ENCODE assay signal across 18 cellular contexts in genomic region chr11:60897496-60897895, GRCh38. TPM values are rescaled to one million over a fixed set of nuclear protein-coding genes. Genes with fewer than 3 reads are reported as not detected.
DNase-seq lines count a peak whose midpoint lies in the region; ATAC-seq and TF ChIP-seq lines count a peak whose summit lies in the region.
"Had no signal": no experiment of that assay in that cellular context is flagged by ENCODE, and none has a peak within 500 bp of the region (broad histone marks: within the 10 kb centered on the region; RNA-seq: fewer than 3 reads in every experiment).

No MANE protein-coding gene starts in this region.

- TF ChIP-seq CTCF in epithelial cell of esophagus (IDR thresholded peaks at IDR 0.05; ENCODE audit: insufficient read depth, low read depth, low read length, missing control alignments) = no peak

- peak overlapping the region; percentile 69 for H3K27ac Mint-ChIP-seq in T-helper 1 cell treated with Interleukin-12 subunit alpha and Interleukin-12 subunit beta and Interleukin-4 antibody, amounts not matched to agents 30 μg/mL and 1 μg/mL, for 36 hours
- peak overlapping the region; percentile 42 for H3K27ac Mint-ChIP-seq in activated naive CD8-positive, alpha-beta T cell treated with anti-CD3 and anti-CD28 coated beads, Interleukin-2, amount 50 U/mL, for 24 hours
- no peak overlapping the region for H3K27ac Mint-ChIP-seq in activated naive CD8-positive, alpha-beta T cell treated with anti-CD3 and anti-CD28 coated beads for 36 hours
- H3K27ac Mint-ChIP-seq in stimulated activated memory B cell treated with anti-CD40 and anti-IgM and Interleukin-4, amounts not matched to agents 10 μg/mL and 1 μg/mL and 100 μg/mL, for 72 hours = peak overlapping the region; percentile 72
- H3K27ac Mint-ChIP-seq: CD4-positive, alpha-beta T cell had no signal

- no peaks in the 10 kb centered on the region for H3K27me3 Mint-ChIP-seq in T-helper 1 cell treated with Interleukin-12 subunit alpha and Interleukin-12 subunit beta and Interleukin-4 antibody, amounts not matched to agents 30 μg/mL and 1 μg/mL, for 36 hours (ENCODE audit: low read depth)
- H3K27me3 Mint-ChIP-seq in activated naive CD8-positive, alpha-beta T cell treated with anti-CD3 and anti-CD28 coated beads, Interleukin-2, amount 50 U/mL, for 24 hours = no peaks in the 10 kb centered on the region
- H3K27me3 Mint-ChIP-seq in activated naive CD8-positive, alpha-beta T cell treated with anti-CD3 and anti-CD28 coated beads for 36 hours = no peaks in the 10 kb centered on the region
- no peaks in the 10 kb centered on the region for H3K27me3 Mint-ChIP-seq in stimulated activated memory B cell treated with anti-CD40 and anti-IgM and Interleukin-4, amounts not matched to agents 10 μg/mL and 1 μg/mL and 100 μg/mL, for 72 hours
- H3K27me3 Mint-ChIP-seq: CD4-positive, alpha-beta T cell had no signal

- DNase-seq in T-helper 1 cell (no peak), epithelial cell of esophagus (ENCODE audit: low read depth) (peak; percentile 72)
- no peak for DNase-seq in activated naive CD8-positive, alpha-beta T cell treated with anti-CD3 and anti-CD28 coated beads, Interleukin-2, amount 50 U/mL, for 24 hours
- no peak for DNase-seq in activated naive CD8-positive, alpha-beta T cell treated with anti-CD3 and anti-CD28 coated beads for 36 hours
- no peak for DNase-seq in stimulated activated CD4-positive, alpha-beta T cell treated with anti-CD3 and anti-CD28 coated beads, Interleukin-2, amount 100 ng/mL, for 48 hours
- DNase-seq: AML-193; CD4-positive, alpha-beta T cell; DMS153; DMS79; GDM1; HCEC 1CT had no signal

- ATAC-seq in activated naive CD8-positive, alpha-beta T cell treated with anti-CD3 and anti-CD28 coated beads, Interleukin-2, amount 50 U/mL, for 24 hours = no peak
- no peak for ATAC-seq in stimulated activated memory B cell treated with anti-CD40 and anti-IgM and Interleukin-4, amounts not matched to agents 10 μg/mL and 1 μg/mL and 100 μg/mL, for 72 hours
- no peak for ATAC-seq in GM19023 (IDR thresholded peaks at IDR 0.05; ENCODE audit: unreplicated experiment)
- ATAC-seq: A549, GM23338 had no signal

- H3K4me3 ChIP-seq in epithelial cell of esophagus (ENCODE audit: low read length) = no peak overlapping the region
- H3K4me3 ChIP-seq: A549, GM23338 had no signal

- no peak overlapping the region for H3K4me3 Mint-ChIP-seq in T-helper 1 cell treated with Interleukin-12 subunit alpha and Interleukin-12 subunit beta and Interleukin-4 antibody, amounts not matched to agents 30 μg/mL and 1 μg/mL, for 36 hours
- no peak overlapping the region for H3K4me3 Mint-ChIP-seq in activated naive CD8-positive, alpha-beta T cell treated with anti-CD3 and anti-CD28 coated beads, Interleukin-2, amount 50 U/mL, for 24 hours
- H3K4me3 Mint-ChIP-seq in activated naive CD8-positive, alpha-beta T cell treated with anti-CD3 and anti-CD28 coated beads for 36 hours = no peak overlapping the region
- no peak overlapping the region for H3K4me3 Mint-ChIP-seq in stimulated activated memory B cell treated with anti-CD40 and anti-IgM and Interleukin-4, amounts not matched to agents 10 μg/mL and 1 μg/mL and 100 μg/mL, for 72 hours
- H3K4me3 Mint-ChIP-seq: CD4-positive, alpha-beta T cell; GM23338 had no signal

- H3K36me3 Mint-ChIP-seq in T-helper 1 cell treated with Interleukin-12 subunit alpha and Interleukin-12 subunit beta and Interleukin-4 antibody, amounts not matched to agents 30 μg/mL and 1 μg/mL, for 36 hours (ENCODE audit: low read depth) = peaks cover 55% of the 10 kb centered on the region
- H3K36me3 Mint-ChIP-seq in activated naive CD8-positive, alpha-beta T cell treated with anti-CD3 and anti-CD28 coated beads, Interleukin-2, amount 50 U/mL, for 24 hours (ENCODE audit: low read depth) = peaks cover 68% of the 10 kb centered on the region
- peaks cover 23% of the 10 kb centered on the region for H3K36me3 Mint-ChIP-seq in activated naive CD8-positive, alpha-beta T cell treated with anti-CD3 and anti-CD28 coated beads for 36 hours
- H3K36me3 Mint-ChIP-seq in stimulated activated memory B cell treated with anti-CD40 and anti-IgM and Interleukin-4, amounts not matched to agents 10 μg/mL and 1 μg/mL and 100 μg/mL, for 72 hours = peaks cover 67% of the 10 kb centered on the region

- no peaks in the 10 kb centered on the region for H3K9me3 Mint-ChIP-seq in T-helper 1 cell treated with Interleukin-12 subunit alpha and Interleukin-12 subunit beta and Interleukin-4 antibody, amounts not matched to agents 30 μg/mL and 1 μg/mL, for 36 hours
- no peaks in the 10 kb centered on the region for H3K9me3 Mint-ChIP-seq in activated naive CD8-positive, alpha-beta T cell treated with anti-CD3 and anti-CD28 coated beads, Interleukin-2, amount 50 U/mL, for 24 hours
- no peaks in the 10 kb centered on the region for H3K9me3 Mint-ChIP-seq in activated naive CD8-positive, alpha-beta T cell treated with anti-CD3 and anti-CD28 coated beads for 36 hours
- no peaks in the 10 kb centered on the region for H3K9me3 Mint-ChIP-seq in stimulated activated memory B cell treated with anti-CD40 and anti-IgM and Interleukin-4, amounts not matched to agents 10 μg/mL and 1 μg/mL and 100 μg/mL, for 72 hours
- H3K9me3 Mint-ChIP-seq: CD4-positive, alpha-beta T cell; GM23338 had no signal

- H3K4me1 Mint-ChIP-seq in T-helper 1 cell treated with Interleukin-12 subunit alpha and Interleukin-12 subunit beta and Interleukin-4 antibody, amounts not matched to agents 30 μg/mL and 1 μg/mL, for 36 hours (ENCODE audit: low read depth) = peaks cover 2% of the 10 kb centered on the region
- peaks cover 4% of the 10 kb centered on the region for H3K4me1 Mint-ChIP-seq in activated naive CD8-positive, alpha-beta T cell treated with anti-CD3 and anti-CD28 coated beads, Interleukin-2, amount 50 U/mL, for 24 hours
- peaks cover 5% of the 10 kb centered on the region for H3K4me1 Mint-ChIP-seq in activated naive CD8-positive, alpha-beta T cell treated with anti-CD3 and anti-CD28 coated beads for 36 hours
- peaks cover 21% of the 10 kb centered on the region for H3K4me1 Mint-ChIP-seq in stimulated activated memory B cell treated with anti-CD40 and anti-IgM and Interleukin-4, amounts not matched to agents 10 μg/mL and 1 μg/mL and 100 μg/mL, for 72 hours
- H3K4me1 Mint-ChIP-seq: GM23338 had no signal

RNA-seq across cellular contexts. Expression of gene PRPF19, which starts 8.9 kb away (rescaled TPM):
- 100 to 1,000 TPM; 209 to 213 TPM for total RNA-seq in activated naive CD8-positive, alpha-beta T cell treated with anti-CD3 and anti-CD28 coated beads for 36 hours

RNA-seq across cellular contexts. Expression of gene TMEM109, which starts 16.5 kb away (rescaled TPM):
- total RNA-seq in activated naive CD8-positive, alpha-beta T cell treated with anti-CD3 and anti-CD28 coated beads for 36 hours = 100 to 1,000 TPM; 109 to 113 TPM

RNA-seq across cellular contexts. Expression of gene TMEM132A, which starts 26.8 kb away (rescaled TPM):
- 1 to 10 TPM; 1.3 to 1.4 TPM for total RNA-seq in activated naive CD8-positive, alpha-beta T cell treated with anti-CD3 and anti-CD28 coated beads for 36 hours
- total RNA-seq: CD4-positive, alpha-beta T cell had no signal

RNA-seq across cellular contexts. Expression of gene ZP1, which starts 30.2 kb away (rescaled TPM):
- not detected for total RNA-seq in activated naive CD8-positive, alpha-beta T cell treated with anti-CD3 and anti-CD28 coated beads for 36 hours
- total RNA-seq: Daoy, GM23338 had no signal

RNA-seq across cellular contexts. Expression of gene PTGDR2, which starts 41.7 kb away (rescaled TPM):
- under 1 TPM; 0.12 to 0.16 TPM for total RNA-seq in activated naive CD8-positive, alpha-beta T cell treated with anti-CD3 and anti-CD28 coated beads for 36 hours
- total RNA-seq: HT1080 had no signal
